In the genomic region with DNA sequence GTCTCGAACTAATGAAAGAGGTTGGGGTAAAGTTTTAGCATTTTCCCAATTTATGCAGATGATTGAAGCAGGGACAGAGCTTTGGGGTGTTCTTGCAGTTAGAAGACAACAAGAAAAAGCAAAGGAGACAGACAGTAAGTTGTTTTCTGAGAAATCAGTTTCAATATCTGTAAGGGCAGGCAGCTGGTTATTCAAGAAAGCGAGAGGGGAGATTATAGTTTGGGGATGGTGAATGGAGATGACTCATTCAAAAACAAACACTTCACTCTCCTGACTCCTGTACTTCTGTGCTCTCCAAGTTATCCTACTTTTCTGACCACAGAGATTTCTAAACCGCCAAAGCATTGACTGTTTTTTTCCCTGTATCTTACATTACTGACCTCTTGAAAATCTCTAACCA, we compare ENCODE assay signal across 8 cellular contexts.
DNase-seq lines count a peak whose midpoint lies in the region; ATAC-seq and TF ChIP-seq lines count a peak whose summit lies in the region.

No MANE protein-coding gene starts in this region.

- no peak for TF ChIP-seq CTCF in retinal pigment epithelial cell (conservative IDR thresholded peaks at IDR 0.05; ENCODE audit: low read depth, low read length)

- ATAC-seq in HG03280 (IDR thresholded peaks at IDR 0.05; ENCODE audit: unreplicated experiment) (peak; percentile 59), GM19467 (IDR thresholded peaks at IDR 0.05; ENCODE audit: unreplicated experiment) (no peak), HG03139 (IDR thresholded peaks at IDR 0.05; ENCODE audit: unreplicated experiment) (no peak)

- DNase-seq in NCI-H1105 treated with DMSO at 0.1 percent for 48 hours (lab: John Stamatoyannopoulos, UW) (peak; percentile 52), NCI-H1105 (lab: John Stamatoyannopoulos, UW) (no peak), amniotic epithelial cell (ENCODE audit: low read depth) (peak; percentile 59), retinal pigment epithelial cell (ENCODE audit: low read depth) (peak; percentile 33), GOT3 (lab: John Stamatoyannopoulos, UW) (no peak)

- no peak overlapping the region for H3K4me3 ChIP-seq in retinal pigment epithelial cell (ENCODE audit: low read length)

Comparison
In these comparisons a context has a peak if more than half of its experiments do, and no peak if none do; other contexts are left out.
1. DNase-seq: peak in NCI-H1105 treated with DMSO at 0.1 percent for 48 hours (single experiment), amniotic epithelial cell (single experiment) and retinal pigment epithelial cell (single experiment); none in NCI-H1105 (single experiment) and GOT3 (single experiment).